Comparison of ENCODE assay signal across 9 cellular contexts in the genomic region with DNA sequence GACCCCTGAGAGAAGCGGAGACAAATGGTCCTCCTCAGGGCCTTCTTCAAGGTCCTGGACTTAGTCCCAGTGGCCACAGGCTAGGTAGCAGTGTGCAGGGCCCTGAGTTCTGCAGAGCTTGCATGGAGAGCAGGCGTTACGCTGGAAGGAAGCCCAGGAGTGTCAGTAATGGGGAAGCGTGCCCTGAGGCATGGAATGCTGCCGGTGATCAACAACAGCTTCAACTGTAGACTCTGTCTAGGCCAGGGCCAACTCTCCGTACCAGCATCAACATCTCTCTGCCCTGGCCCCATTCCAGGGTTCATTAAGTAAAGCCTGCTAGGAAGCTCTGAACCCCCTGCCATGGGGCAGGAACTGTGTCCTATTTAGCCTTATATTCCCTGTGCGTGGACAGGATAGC. TPM values are rescaled to one million over a fixed set of nuclear protein-coding genes. Genes with fewer than 3 reads are reported as not detected.
DNase-seq lines count a peak whose midpoint lies in the region; ATAC-seq and TF ChIP-seq lines count a peak whose summit lies in the region.
"Had no signal": no experiment of that assay in that cellular context is flagged by ENCODE, and none has a peak within 500 bp of the region (broad histone marks: within the 10 kb centered on the region; RNA-seq: fewer than 3 reads in every experiment).

No MANE protein-coding gene starts in this region.

- WGBS in heart left ventricle, 4 donors = 19 to 29% (median 27%) methylated on average over 6 to 7 of the region's 7 CpGs

- no peak for TF ChIP-seq POLR2A in heart left ventricle (IDR thresholded peaks at IDR 0.05)

- H3K4me3 ChIP-seq in SJCRH30 = no peak overlapping the region
- peak overlapping the region in 11 of 12 donors; percentile 43 to 58 (median 52) for H3K4me3 ChIP-seq in heart left ventricle
- peak overlapping the region; percentile 75 for H3K4me3 ChIP-seq in rectal smooth muscle tissue (ENCODE audit: low read length)

- peak in 1 of 12 donors; percentile 15 for TF ChIP-seq CTCF in heart left ventricle (IDR thresholded peaks at IDR 0.05)

- no peak overlapping the region for H3K4me3 Mint-ChIP-seq in natural killer cell treated with Interleukin-12 subunit alpha and Interleukin-12 subunit beta and Interleukin-15 and Interleukin-18, amount 100 ng/mL, for 72 hours
- H3K4me3 Mint-ChIP-seq in activated naive CD4-positive, alpha-beta T cell treated with anti-CD3 and anti-CD28 coated beads, Interleukin-2, amount 10 ng/mL, durations not matched to agents 7 days and 5 days = no peak overlapping the region

- intact Hi-C loops in heart left ventricle (cut with DNase I) = no loop called here

- no peaks in the 10 kb centered on the region for H3K27me3 ChIP-seq in SJCRH30
- peaks cover 0 to 41% (median 11%) of the 10 kb centered on the region in 9 donors for H3K27me3 ChIP-seq in heart left ventricle
- no peaks in the 10 kb centered on the region for H3K27me3 ChIP-seq in rectal smooth muscle tissue (ENCODE audit: control insufficient read depth, insufficient read depth, low read length)

- H3K9me3 ChIP-seq in SJCRH30 (replicated peaks) = 0 out of 2 replicates have a peak, but pooled peaks cover 3% of the 10 kb centered on the region
- peaks cover 0 to 4% (median 0%) of the 10 kb centered on the region in 12 donors for H3K9me3 ChIP-seq in heart left ventricle

- DNase-seq in EH (ENCODE audit: low read depth) (peak; percentile 83), SJCRH30 (peak; percentile 18 to 28), heart left ventricle (peak in 4 of 5 donors; percentile 59 to 83 (median 74))
- DNase-seq in natural killer cell treated with Interleukin-12 subunit alpha and Interleukin-12 subunit beta and Interleukin-15 and Interleukin-18, amount 100 ng/mL, for 72 hours (ENCODE audit: low spot score) = no peak
- DNase-seq in activated CD4-positive, alpha-beta T cell treated with anti-CD3 and anti-CD28 coated beads, Interleukin-2, amount 50 U/mL, for 48 hours = no peak
- DNase-seq in activated naive CD4-positive, alpha-beta T cell treated with anti-CD3 and anti-CD28 coated beads, Interleukin-2, amount 10 ng/mL, durations not matched to agents 7 days and 5 days = no peak
- DNase-seq: Karpas-422 had no signal

- H3K9me3 Mint-ChIP-seq in natural killer cell treated with Interleukin-12 subunit alpha and Interleukin-12 subunit beta and Interleukin-15 and Interleukin-18, amount 100 ng/mL, for 72 hours = peaks cover 3% of the 10 kb centered on the region
- peaks cover 7% of the 10 kb centered on the region for H3K9me3 Mint-ChIP-seq in activated naive CD4-positive, alpha-beta T cell treated with anti-CD3 and anti-CD28 coated beads, Interleukin-2, amount 10 ng/mL, durations not matched to agents 7 days and 5 days

- H3K27ac ChIP-seq in SJCRH30 = no peak overlapping the region
- peak overlapping the region in 11 of 12 donors; percentile 35 to 73 (median 57) for H3K27ac ChIP-seq in heart left ventricle
- peak overlapping the region; percentile 12 for H3K27ac ChIP-seq in rectal smooth muscle tissue (ENCODE audit: low read depth, low read length)

- CTCF ChIA-PET in activated naive CD4-positive, alpha-beta T cell treated with anti-CD3 and anti-CD28 coated beads, Interleukin-2, amount 10 ng/mL, durations not matched to agents 7 days and 5 days (lab: Charles Lee) = no interaction called here

- peaks cover 32 to 39% of the 10 kb centered on the region in 2 donors for H3K27me3 Mint-ChIP-seq in natural killer cell treated with Interleukin-12 subunit alpha and Interleukin-12 subunit beta and Interleukin-15 and Interleukin-18, amount 100 ng/mL, for 72 hours
- H3K27me3 Mint-ChIP-seq in activated naive CD4-positive, alpha-beta T cell treated with anti-CD3 and anti-CD28 coated beads, Interleukin-2, amount 10 ng/mL, durations not matched to agents 7 days and 5 days = peaks cover 65% of the 10 kb centered on the region

- peak; percentile 83 to 91 (median 86) for ATAC-seq in heart left ventricle
- ATAC-seq in natural killer cell treated with Interleukin-12 subunit alpha and Interleukin-12 subunit beta and Interleukin-15 and Interleukin-18, amount 100 ng/mL, for 72 hours = no peak
- ATAC-seq in HG02840 (IDR thresholded peaks at IDR 0.05; ENCODE audit: low FRiP score, unreplicated experiment) = no peak

- H3K36me3 ChIP-seq in SJCRH30 (no peaks in the 10 kb centered on the region), heart left ventricle (no peaks in the 10 kb centered on the region), rectal smooth muscle tissue (ENCODE audit: control insufficient read depth, insufficient read depth, low read length) (no peaks in the 10 kb centered on the region)

- no peaks in the 10 kb centered on the region for H3K4me1 ChIP-seq in SJCRH30
- peaks cover 0 to 36% (median 22%) of the 10 kb centered on the region in 12 donors for H3K4me1 ChIP-seq in heart left ventricle
- peaks cover 13% of the 10 kb centered on the region for H3K4me1 ChIP-seq in rectal smooth muscle tissue (ENCODE audit: control insufficient read depth, insufficient read depth, low read length)

- H3K27ac Mint-ChIP-seq in natural killer cell treated with Interleukin-12 subunit alpha and Interleukin-12 subunit beta and Interleukin-15 and Interleukin-18, amount 100 ng/mL, for 72 hours = no peak overlapping the region
- no peak overlapping the region for H3K27ac Mint-ChIP-seq in activated naive CD4-positive, alpha-beta T cell treated with anti-CD3 and anti-CD28 coated beads, Interleukin-2, amount 10 ng/mL, durations not matched to agents 7 days and 5 days

- peak overlapping the region; percentile 10 for H3K9ac ChIP-seq in rectal smooth muscle tissue (ENCODE audit: low read length)

- H3K4me1 Mint-ChIP-seq in natural killer cell treated with Interleukin-12 subunit alpha and Interleukin-12 subunit beta and Interleukin-15 and Interleukin-18, amount 100 ng/mL, for 72 hours (ENCODE audit: low read depth in 2 of 2) = peaks cover 0 to 5% of the 10 kb centered on the region in 2 donors
- H3K4me1 Mint-ChIP-seq in activated naive CD4-positive, alpha-beta T cell treated with anti-CD3 and anti-CD28 coated beads, Interleukin-2, amount 10 ng/mL, durations not matched to agents 7 days and 5 days = peaks cover 17% of the 10 kb centered on the region

- H3K36me3 Mint-ChIP-seq in natural killer cell treated with Interleukin-12 subunit alpha and Interleukin-12 subunit beta and Interleukin-15 and Interleukin-18, amount 100 ng/mL, for 72 hours = peaks cover 6% of the 10 kb centered on the region
- peaks cover 2% of the 10 kb centered on the region for H3K36me3 Mint-ChIP-seq in activated naive CD4-positive, alpha-beta T cell treated with anti-CD3 and anti-CD28 coated beads, Interleukin-2, amount 10 ng/mL, durations not matched to agents 7 days and 5 days

RNA-seq across cellular contexts. Expression of a gene that starts 0.6 kb away (rescaled TPM):
- not detected in 2 replicates for total RNA-seq in SJCRH30 (2014; rRNA removed; shearing (Covaris generic))
- total RNA-seq in heart left ventricle = 1 to 10 TPM; 1.4 to 6.2 (median 2.2) TPM
- 1 to 10 TPM; 1.8 to 2.1 TPM for polyA plus RNA-seq in heart left ventricle
- under 1 TPM in 1 of 2 donors, not detected in 1; 0.36 TPM for total RNA-seq in natural killer cell treated with Interleukin-12 subunit alpha and Interleukin-12 subunit beta and Interleukin-15 and Interleukin-18, amount 100 ng/mL, for 72 hours

RNA-seq across cellular contexts. Expression of a gene that starts 14.0 kb away (rescaled TPM):
- 5.9 and 6.7 TPM in 2 replicates for total RNA-seq in SJCRH30 (2014; rRNA removed; shearing (Covaris generic))
- 10 to 100 TPM; 14.3 to 29.5 (median 16.4) TPM for total RNA-seq in heart left ventricle
- polyA plus RNA-seq in heart left ventricle = 10 to 100 TPM; 21.2 to 28.3 TPM
- 10 to 100 TPM; 32.2 to 48.4 TPM for total RNA-seq in natural killer cell treated with Interleukin-12 subunit alpha and Interleukin-12 subunit beta and Interleukin-15 and Interleukin-18, amount 100 ng/mL, for 72 hours

RNA-seq across cellular contexts. Expression of a gene that starts 23.6 kb away (rescaled TPM):
- 62.4 and 71.8 TPM in 2 replicates for total RNA-seq in SJCRH30 (2014; rRNA removed; shearing (Covaris generic))
- total RNA-seq in heart left ventricle = 10 to 100 TPM; 51.9 to 78.7 (median 69.5) TPM
- 100 to 1,000 TPM in 1 of 2 donors, 10 to 100 TPM in 1; 74.4 to 195 TPM for polyA plus RNA-seq in heart left ventricle
- 10 to 100 TPM; 40.1 to 51.1 TPM for total RNA-seq in natural killer cell treated with Interleukin-12 subunit alpha and Interleukin-12 subunit beta and Interleukin-15 and Interleukin-18, amount 100 ng/mL, for 72 hours

RNA-seq across cellular contexts. Expression of a gene that starts 25.4 kb away (rescaled TPM):
- total RNA-seq in SJCRH30 (2014; rRNA removed; shearing (Covaris generic)) = not detected in 2 replicates
- not detected for total RNA-seq in heart left ventricle
- not detected for polyA plus RNA-seq in heart left ventricle
- total RNA-seq in natural killer cell treated with Interleukin-12 subunit alpha and Interleukin-12 subunit beta and Interleukin-15 and Interleukin-18, amount 100 ng/mL, for 72 hours = not detected

RNA-seq across cellular contexts. Expression of a gene that starts 27.3 kb away (rescaled TPM):
- 5.0 and 6.8 TPM in 2 replicates for total RNA-seq in SJCRH30 (2014; rRNA removed; shearing (Covaris generic))
- total RNA-seq in heart left ventricle = 10 to 100 TPM in 2 of 9 donors, 1 to 10 TPM in 7; 4.6 to 12.9 (median 7.3) TPM
- 10 to 100 TPM in 1 of 2 donors, 1 to 10 TPM in 1; 3.5 to 11.1 TPM for polyA plus RNA-seq in heart left ventricle
- total RNA-seq in natural killer cell treated with Interleukin-12 subunit alpha and Interleukin-12 subunit beta and Interleukin-15 and Interleukin-18, amount 100 ng/mL, for 72 hours = 1 to 10 TPM; 2.3 to 7.7 TPM

Comparison
In these comparisons a context has a peak if more than half of its experiments do, and no peak if none do; other contexts are left out.
1. DNase-seq: peak in EH (single experiment), SJCRH30 (2 of 2) and heart left ventricle (4 of 5); none in natural killer cell treated with Interleukin-12 subunit alpha and Interleukin-12 subunit beta and Interleukin-15 and Interleukin-18, amount 100 ng/mL, for 72 hours (single experiment), activated CD4-positive, alpha-beta T cell treated with anti-CD3 and anti-CD28 coated beads, Interleukin-2, amount 50 U/mL, for 48 hours (0 of 2) and activated naive CD4-positive, alpha-beta T cell treated with anti-CD3 and anti-CD28 coated beads, Interleukin-2, amount 10 ng/mL, durations not matched to agents 7 days and 5 days (single experiment).
2. ATAC-seq: peak in heart left ventricle (4 of 4); none in natural killer cell treated with Interleukin-12 subunit alpha and Interleukin-12 subunit beta and Interleukin-15 and Interleukin-18, amount 100 ng/mL, for 72 hours (0 of 2) and HG02840 (single experiment).